18 cellular contexts compared by ENCODE assay signal in the genomic region with DNA sequence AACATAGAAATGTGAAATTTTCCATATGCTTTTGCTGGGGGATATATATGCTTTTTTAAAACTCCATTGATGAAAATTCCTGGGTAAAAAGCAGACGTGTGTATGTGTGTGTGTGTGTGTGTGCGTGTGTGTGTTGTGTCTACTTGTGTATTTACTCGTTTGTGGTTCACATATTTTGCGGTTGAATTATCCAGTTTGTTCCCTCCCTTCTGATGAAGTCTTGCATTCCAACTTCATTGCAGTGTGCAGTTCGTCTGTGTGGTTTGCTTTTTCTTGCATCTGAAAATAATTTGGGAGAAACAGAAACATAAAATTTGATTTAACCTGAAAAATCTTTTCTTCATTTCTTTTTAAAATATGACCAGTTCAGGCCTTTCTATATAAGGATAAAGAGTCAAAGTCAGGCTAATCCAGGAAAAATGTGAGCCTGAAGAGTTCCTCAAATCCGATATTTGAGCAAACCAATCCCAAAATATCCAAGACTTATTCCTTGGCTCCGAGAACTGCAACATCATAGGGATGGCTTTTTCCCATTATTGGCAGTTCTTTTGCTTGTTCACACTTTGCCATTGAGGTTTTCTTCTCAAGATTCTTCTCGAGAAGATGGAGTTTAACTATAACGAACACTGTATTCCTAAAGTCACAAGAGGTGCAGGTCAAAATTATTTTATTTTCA.
DNase-seq lines count a peak whose midpoint lies in the region; ATAC-seq, FAIRE-seq and TF ChIP-seq lines count a peak whose summit lies in the region.
"Had no signal": no experiment of that assay in that cellular context is flagged by ENCODE, and none has a peak within 500 bp of the region (broad histone marks: within the 10 kb centered on the region; RNA-seq: fewer than 3 reads in every experiment).

No MANE protein-coding gene starts in this region.

- no peaks in the 10 kb centered on the region for H3K27me3 ChIP-seq in aorta (ENCODE audit: control insufficient read depth in 1 of 2, insufficient read depth in 2 of 2, low read length in 1 of 2)
- H3K27me3 ChIP-seq: neural progenitor cell had no signal

- ATAC-seq in HG02885 (IDR thresholded peaks at IDR 0.05; ENCODE audit: poor library complexity, unreplicated experiment): no peak
- ATAC-seq in GM19452 (IDR thresholded peaks at IDR 0.05; ENCODE audit: unreplicated experiment): no peak
- no peak for ATAC-seq in aorta (ENCODE audit: low FRiP score)

- H3K4me1 Mint-ChIP-seq in chondrocyte (ENCODE audit: low read depth): peaks cover 28% of the 10 kb centered on the region
- H3K4me1 Mint-ChIP-seq: central memory CD8-positive, alpha-beta T cell; neural progenitor cell had no signal

- no peak overlapping the region for H3K27ac ChIP-seq in aorta (ENCODE audit: low read depth in 1 of 2, low read length in 2 of 2)
- H3K27ac ChIP-seq: neural progenitor cell had no signal

- WGBS in aorta, 2 donors: 7 to 15% methylated on average over 9 of the region's 9 CpGs

- DNase-seq in AG08395 (ENCODE audit: low spot score): peak; percentile 76
- DNase-seq in HTR-8/SVneo (ENCODE audit: insufficient read length, low spot score): no peak
- no peak for DNase-seq in chondrocyte (ENCODE audit: low spot score)
- peak; percentile 93 for DNase-seq in non-pigmented ciliary epithelial cell (ENCODE audit: low read depth)
- no peak for DNase-seq in MV-4-11 (lab: John Stamatoyannopoulos, UW)
- DNase-seq in aorta: no peak
- DNase-seq: activated CD4-positive, alpha-beta T cell treated with anti-CD3 and anti-CD28 coated beads, Interleukin-2, amount 50 U/mL, for 4 hours; activated effector memory CD4-positive, alpha-beta T cell treated with Interleukin-2 at 50 U/mL for 16 hours; hypothalamus; KBM-7; NCI-H524 treated with DMSO at 0.1 percent for 48 hours; stimulated activated CD4-positive, alpha-beta T cell treated with anti-CD3 and anti-CD28 coated beads, Interleukin-15, amount 100 ng/mL, for 24 hours; T-helper 9 cell had no signal

- no peaks in the 10 kb centered on the region for H3K36me3 ChIP-seq in aorta (ENCODE audit: control insufficient read depth in 1 of 2, insufficient read depth in 2 of 2, low read length in 1 of 2)
- H3K36me3 ChIP-seq: neural progenitor cell had no signal

- peak overlapping the region; percentile 79 for H3K27ac Mint-ChIP-seq in chondrocyte (ENCODE audit: unreplicated experiment)
- H3K27ac Mint-ChIP-seq: neural progenitor cell had no signal

- H3K4me1 ChIP-seq in aorta (ENCODE audit: control insufficient read depth in 1 of 2, insufficient read depth in 2 of 2, low read length in 2 of 2): no peaks in the 10 kb centered on the region
- H3K4me1 ChIP-seq: neural progenitor cell had no signal

- H3K4me3 ChIP-seq in aorta (ENCODE audit: low read length in 2 of 2): peak overlapping the region in 1 of 2 donors; percentile 48
- H3K4me3 ChIP-seq: neural progenitor cell had no signal

- H3K9me3 ChIP-seq in aorta (ENCODE audit: control insufficient read depth, low read length): no peaks in the 10 kb centered on the region

- FAIRE-seq in HTR-8/SVneo (lab: Jason Lieb, UNC): peak; percentile 79
- FAIRE-seq: GM12891 had no signal

- no peaks in the 10 kb centered on the region for H3K27me3 Mint-ChIP-seq in chondrocyte (ENCODE audit: low read depth)
- H3K27me3 Mint-ChIP-seq: central memory CD8-positive, alpha-beta T cell had no signal

- no peak overlapping the region for H3K4me3 Mint-ChIP-seq in chondrocyte (ENCODE audit: unreplicated experiment)
- H3K4me3 Mint-ChIP-seq: central memory CD8-positive, alpha-beta T cell; neural progenitor cell had no signal

- TF ChIP-seq CTCF in chondrocyte (IDR thresholded peaks at IDR 0.05): no peak

- peaks cover 3% of the 10 kb centered on the region for H3K9me3 Mint-ChIP-seq in chondrocyte (ENCODE audit: low read depth)
- H3K9me3 Mint-ChIP-seq: central memory CD8-positive, alpha-beta T cell; neural progenitor cell had no signal

- intact Hi-C loops in aorta (cut with DNase I): no loop called here

- H3K36me3 Mint-ChIP-seq in chondrocyte (ENCODE audit: low read depth): peaks cover 1% of the 10 kb centered on the region
- H3K36me3 Mint-ChIP-seq: neural progenitor cell had no signal

Comparison
In these comparisons a context has a peak if more than half of its experiments do, and no peak if none do; other contexts are left out.
1. DNase-seq: peak in AG08395 (single experiment) and non-pigmented ciliary epithelial cell (single experiment); none in HTR-8/SVneo (single experiment), chondrocyte (single experiment), MV-4-11 (single experiment) and aorta (0 of 2).